1 cellular context compared by ENCODE assay signal in the genomic region with DNA sequence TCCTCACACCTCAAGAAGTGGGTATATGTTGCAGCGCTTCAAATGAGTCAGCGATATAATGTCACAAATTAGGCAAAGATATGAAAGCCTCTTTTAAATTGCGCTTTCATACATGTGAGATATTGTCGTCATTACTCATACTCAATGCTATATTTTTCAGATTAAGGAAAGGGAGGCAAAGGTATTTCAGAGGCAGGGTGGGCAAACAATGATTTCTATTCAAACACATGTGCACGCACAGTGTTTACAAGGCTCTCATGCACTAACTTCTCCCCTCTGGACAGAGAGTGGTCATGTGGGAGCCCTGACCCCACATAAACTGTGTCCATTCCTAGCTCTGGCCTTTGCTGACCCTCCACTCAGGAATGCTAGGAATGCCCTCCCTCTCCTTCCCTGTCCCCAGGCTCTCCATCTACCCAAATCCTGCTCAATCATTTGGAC.
TF ChIP-seq lines count a peak whose summit lies in the region.

No MANE protein-coding gene starts in this region.

TF ChIP-seq in GM23338, 12 proteins besides CTCF, POLR2A, EP300 and RAD21 (continued from another document):
- TF ChIP-seq, protein P1, sequence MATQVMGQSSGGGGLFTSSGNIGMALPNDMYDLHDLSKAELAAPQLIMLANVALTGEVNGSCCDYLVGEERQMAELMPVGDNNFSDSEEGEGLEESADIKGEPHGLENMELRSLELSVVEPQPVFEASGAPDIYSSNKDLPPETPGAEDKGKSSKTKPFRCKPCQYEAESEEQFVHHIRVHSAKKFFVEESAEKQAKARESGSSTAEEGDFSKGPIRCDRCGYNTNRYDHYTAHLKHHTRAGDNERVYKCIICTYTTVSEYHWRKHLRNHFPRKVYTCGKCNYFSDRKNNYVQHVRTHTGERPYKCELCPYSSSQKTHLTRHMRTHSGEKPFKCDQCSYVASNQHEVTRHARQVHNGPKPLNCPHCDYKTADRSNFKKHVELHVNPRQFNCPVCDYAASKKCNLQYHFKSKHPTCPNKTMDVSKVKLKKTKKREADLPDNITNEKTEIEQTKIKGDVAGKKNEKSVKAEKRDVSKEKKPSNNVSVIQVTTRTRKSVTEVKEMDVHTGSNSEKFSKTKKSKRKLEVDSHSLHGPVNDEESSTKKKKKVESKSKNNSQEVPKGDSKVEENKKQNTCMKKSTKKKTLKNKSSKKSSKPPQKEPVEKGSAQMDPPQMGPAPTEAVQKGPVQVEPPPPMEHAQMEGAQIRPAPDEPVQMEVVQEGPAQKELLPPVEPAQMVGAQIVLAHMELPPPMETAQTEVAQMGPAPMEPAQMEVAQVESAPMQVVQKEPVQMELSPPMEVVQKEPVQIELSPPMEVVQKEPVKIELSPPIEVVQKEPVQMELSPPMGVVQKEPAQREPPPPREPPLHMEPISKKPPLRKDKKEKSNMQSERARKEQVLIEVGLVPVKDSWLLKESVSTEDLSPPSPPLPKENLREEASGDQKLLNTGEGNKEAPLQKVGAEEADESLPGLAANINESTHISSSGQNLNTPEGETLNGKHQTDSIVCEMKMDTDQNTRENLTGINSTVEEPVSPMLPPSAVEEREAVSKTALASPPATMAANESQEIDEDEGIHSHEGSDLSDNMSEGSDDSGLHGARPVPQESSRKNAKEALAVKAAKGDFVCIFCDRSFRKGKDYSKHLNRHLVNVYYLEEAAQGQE (IDR thresholded peaks at IDR 0.05; ENCODE audit: unreplicated experiment), result no peak
- no peak for TF ChIP-seq ZNF331 (CRISPR knock-in tag; IDR thresholded peaks at IDR 0.05; ENCODE audit: low read depth)
- TF ChIP-seq EZH2 (IDR thresholded peaks at IDR 0.05; ENCODE audit: low read depth, unreplicated experiment), result no peak
- no peak for TF ChIP-seq NANOG (IDR thresholded peaks at IDR 0.05; ENCODE audit: borderline replicate concordance)
- TF ChIP-seq CREB1 (CRISPR knock-in tag; IDR thresholded peaks at IDR 0.05; ENCODE audit: low read depth), result no peak
- TF ChIP-seq, protein P2, sequence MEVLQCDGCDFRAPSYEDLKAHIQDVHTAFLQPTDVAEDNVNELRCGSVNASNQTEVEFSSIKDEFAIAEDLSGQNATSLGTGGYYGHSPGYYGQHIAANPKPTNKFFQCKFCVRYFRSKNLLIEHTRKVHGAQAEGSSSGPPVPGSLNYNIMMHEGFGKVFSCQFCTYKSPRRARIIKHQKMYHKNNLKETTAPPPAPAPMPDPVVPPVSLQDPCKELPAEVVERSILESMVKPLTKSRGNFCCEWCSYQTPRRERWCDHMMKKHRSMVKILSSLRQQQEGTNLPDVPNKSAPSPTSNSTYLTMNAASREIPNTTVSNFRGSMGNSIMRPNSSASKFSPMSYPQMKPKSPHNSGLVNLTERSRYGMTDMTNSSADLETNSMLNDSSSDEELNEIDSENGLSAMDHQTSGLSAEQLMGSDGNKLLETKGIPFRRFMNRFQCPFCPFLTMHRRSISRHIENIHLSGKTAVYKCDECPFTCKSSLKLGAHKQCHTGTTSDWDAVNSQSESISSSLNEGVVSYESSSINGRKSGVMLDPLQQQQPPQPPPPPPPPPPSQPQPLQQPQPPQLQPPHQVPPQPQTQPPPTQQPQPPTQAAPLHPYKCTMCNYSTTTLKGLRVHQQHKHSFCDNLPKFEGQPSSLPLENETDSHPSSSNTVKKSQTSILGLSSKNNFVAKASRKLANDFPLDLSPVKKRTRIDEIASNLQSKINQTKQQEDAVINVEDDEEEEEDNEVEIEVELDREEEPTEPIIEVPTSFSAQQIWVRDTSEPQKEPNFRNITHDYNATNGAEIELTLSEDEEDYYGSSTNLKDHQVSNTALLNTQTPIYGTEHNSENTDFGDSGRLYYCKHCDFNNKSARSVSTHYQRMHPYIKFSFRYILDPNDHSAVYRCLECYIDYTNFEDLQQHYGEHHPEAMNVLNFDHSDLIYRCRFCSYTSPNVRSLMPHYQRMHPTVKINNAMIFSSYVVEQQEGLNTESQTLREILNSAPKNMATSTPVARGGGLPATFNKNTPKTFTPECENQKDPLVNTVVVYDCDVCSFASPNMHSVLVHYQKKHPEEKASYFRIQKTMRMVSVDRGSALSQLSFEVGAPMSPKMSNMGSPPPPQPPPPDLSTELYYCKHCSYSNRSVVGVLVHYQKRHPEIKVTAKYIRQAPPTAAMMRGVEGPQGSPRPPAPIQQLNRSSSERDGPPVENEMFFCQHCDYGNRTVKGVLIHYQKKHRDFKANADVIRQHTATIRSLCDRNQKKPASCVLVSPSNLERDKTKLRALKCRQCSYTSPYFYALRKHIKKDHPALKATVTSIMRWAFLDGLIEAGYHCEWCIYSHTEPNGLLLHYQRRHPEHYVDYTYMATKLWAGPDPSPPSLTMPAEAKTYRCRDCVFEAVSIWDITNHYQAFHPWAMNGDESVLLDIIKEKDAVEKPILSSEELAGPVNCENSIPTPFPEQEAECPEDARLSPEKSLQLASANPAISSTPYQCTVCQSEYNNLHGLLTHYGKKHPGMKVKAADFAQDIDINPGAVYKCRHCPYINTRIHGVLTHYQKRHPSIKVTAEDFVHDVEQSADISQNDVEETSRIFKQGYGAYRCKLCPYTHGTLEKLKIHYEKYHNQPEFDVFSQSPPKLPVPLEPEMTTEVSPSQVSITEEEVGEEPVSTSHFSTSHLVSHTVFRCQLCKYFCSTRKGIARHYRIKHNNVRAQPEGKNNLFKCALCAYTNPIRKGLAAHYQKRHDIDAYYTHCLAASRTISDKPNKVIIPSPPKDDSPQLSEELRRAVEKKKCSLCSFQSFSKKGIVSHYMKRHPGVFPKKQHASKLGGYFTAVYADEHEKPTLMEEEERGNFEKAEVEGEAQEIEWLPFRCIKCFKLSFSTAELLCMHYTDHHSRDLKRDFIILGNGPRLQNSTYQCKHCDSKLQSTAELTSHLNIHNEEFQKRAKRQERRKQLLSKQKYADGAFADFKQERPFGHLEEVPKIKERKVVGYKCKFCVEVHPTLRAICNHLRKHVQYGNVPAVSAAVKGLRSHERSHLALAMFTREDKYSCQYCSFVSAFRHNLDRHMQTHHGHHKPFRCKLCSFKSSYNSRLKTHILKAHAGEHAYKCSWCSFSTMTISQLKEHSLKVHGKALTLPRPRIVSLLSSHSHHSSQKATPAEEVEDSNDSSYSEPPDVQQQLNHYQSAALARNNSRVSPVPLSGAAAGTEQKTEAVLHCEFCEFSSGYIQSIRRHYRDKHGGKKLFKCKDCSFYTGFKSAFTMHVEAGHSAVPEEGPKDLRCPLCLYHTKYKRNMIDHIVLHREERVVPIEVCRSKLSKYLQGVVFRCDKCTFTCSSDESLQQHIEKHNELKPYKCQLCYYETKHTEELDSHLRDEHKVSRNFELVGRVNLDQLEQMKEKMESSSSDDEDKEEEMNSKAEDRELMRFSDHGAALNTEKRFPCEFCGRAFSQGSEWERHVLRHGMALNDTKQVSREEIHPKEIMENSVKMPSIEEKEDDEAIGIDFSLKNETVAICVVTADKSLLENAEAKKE (CRISPR knock-in tag; IDR thresholded peaks at IDR 0.05), result no peak
- TF ChIP-seq, protein P3, sequence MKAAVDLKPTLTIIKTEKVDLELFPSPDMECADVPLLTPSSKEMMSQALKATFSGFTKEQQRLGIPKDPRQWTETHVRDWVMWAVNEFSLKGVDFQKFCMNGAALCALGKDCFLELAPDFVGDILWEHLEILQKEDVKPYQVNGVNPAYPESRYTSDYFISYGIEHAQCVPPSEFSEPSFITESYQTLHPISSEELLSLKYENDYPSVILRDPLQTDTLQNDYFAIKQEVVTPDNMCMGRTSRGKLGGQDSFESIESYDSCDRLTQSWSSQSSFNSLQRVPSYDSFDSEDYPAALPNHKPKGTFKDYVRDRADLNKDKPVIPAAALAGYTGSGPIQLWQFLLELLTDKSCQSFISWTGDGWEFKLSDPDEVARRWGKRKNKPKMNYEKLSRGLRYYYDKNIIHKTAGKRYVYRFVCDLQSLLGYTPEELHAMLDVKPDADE (IDR thresholded peaks at IDR 0.05), result no peak
- TF ChIP-seq STAT1 (IDR thresholded peaks at IDR 0.05; ENCODE audit: unreplicated experiment), result no peak
- TF ChIP-seq JUNB (IDR thresholded peaks at IDR 0.05; ENCODE audit: unreplicated experiment), result no peak
- TF ChIP-seq EZH2phosphoT487 (IDR thresholded peaks at IDR 0.05; ENCODE audit: unreplicated experiment), result no peak
- no peak for TF ChIP-seq POLR2AphosphoS5 (IDR thresholded peaks at IDR 0.05; ENCODE audit: low read depth)
